Comparison of ENCODE assay signal across 8 cellular contexts in the genomic region with DNA sequence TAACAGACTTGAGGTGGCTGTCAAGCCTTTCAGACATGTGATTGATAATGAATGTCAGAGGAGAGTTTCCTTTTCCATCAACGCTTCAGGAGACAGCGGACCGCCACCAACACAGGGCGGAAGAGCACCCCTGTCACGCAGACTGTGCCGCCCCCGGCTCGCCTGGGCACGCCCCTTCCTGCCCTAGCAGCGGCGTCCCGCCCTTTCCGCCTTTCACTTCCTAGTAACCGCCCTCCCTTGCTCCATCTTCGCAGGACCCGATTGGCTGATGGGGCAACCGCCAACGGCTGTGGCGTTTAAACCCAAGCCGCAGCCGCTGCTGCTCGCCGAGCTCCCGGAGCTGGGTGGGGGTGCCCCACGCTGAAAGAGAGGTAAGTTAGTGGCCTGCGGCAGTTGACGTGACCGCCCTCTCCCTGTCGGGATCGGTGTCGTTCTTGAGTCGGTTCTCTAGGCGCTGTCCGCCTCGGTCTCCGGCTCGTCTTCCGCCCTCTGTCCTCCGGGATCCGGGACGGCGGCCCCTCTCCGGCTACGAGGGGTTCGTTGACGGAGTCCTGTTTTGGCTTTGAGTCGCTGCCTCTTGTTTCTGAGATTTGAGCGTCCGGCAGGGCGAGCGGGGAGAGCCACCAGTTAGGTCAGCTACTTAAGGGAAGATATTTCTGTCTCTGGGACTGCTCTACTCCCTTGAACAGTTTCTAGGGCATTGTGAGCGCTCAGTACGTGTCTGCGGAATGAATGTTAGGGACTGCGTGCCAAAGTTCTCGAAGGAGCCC. TPM values are rescaled to one million over a fixed set of nuclear protein-coding genes. Genes with fewer than 3 reads are reported as not detected.
DNase-seq lines count a peak whose midpoint lies in the region; ATAC-seq and TF ChIP-seq lines count a peak whose summit lies in the region.

A gene with protein sequence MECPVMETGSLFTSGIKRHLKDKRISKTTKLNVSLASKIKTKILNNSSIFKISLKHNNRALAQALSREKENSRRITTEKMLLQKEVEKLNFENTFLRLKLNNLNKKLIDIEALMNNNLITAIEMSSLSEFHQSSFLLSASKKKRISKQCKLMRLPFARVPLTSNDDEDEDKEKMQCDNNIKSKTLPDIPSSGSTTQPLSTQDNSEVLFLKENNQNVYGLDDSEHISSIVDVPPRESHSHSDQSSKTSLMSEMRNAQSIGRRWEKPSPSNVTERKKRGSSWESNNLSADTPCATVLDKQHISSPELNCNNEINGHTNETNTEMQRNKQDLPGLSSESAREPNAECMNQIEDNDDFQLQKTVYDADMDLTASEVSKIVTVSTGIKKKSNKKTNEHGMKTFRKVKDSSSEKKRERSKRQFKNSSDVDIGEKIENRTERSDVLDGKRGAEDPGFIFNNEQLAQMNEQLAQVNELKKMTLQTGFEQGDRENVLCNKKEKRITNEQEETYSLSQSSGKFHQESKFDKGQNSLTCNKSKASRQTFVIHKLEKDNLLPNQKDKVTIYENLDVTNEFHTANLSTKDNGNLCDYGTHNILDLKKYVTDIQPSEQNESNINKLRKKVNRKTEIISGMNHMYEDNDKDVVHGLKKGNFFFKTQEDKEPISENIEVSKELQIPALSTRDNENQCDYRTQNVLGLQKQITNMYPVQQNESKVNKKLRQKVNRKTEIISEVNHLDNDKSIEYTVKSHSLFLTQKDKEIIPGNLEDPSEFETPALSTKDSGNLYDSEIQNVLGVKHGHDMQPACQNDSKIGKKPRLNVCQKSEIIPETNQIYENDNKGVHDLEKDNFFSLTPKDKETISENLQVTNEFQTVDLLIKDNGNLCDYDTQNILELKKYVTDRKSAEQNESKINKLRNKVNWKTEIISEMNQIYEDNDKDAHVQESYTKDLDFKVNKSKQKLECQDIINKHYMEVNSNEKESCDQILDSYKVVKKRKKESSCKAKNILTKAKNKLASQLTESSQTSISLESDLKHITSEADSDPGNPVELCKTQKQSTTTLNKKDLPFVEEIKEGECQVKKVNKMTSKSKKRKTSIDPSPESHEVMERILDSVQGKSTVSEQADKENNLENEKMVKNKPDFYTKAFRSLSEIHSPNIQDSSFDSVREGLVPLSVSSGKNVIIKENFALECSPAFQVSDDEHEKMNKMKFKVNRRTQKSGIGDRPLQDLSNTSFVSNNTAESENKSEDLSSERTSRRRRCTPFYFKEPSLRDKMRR (plus strand): TSS at position 326 of the 770 bp plus-strand sequence. CDS start 6,769 bp downstream, outside the sequence.

- H3K4me2 ChIP-seq in SU-DHL-6 (ENCODE audit: low read depth, low read length, poor library complexity, severe bottlenecking), result peak within 1 kb of the TSS; percentile 80
- H3K4me2 ChIP-seq in osteoblast (ENCODE audit: insufficient read depth, low read length), result peak within 1 kb of the TSS; percentile 99

- no peak for TF ChIP-seq CTCF in GM12875 (IDR thresholded peaks at IDR 0.05; ENCODE audit: borderline replicate concordance, insufficient read depth, low read depth, low read length)
- TF ChIP-seq CTCF in SU-DHL-6 (IDR thresholded peaks at IDR 0.05; ENCODE audit: insufficient read depth, low read length, poor library complexity, severe bottlenecking), result no peak
- TF ChIP-seq CTCF in osteoblast (IDR thresholded peaks at IDR 0.05; ENCODE audit: extremely low read depth, low read depth, low read length), result no peak

- no peaks in the 10 kb centered on the region for H3K9me3 Mint-ChIP-seq in activated naive CD8-positive, alpha-beta T cell treated with anti-CD3 and anti-CD28 coated beads for 36 hours

- H3K9me3 ChIP-seq in SU-DHL-6 (ENCODE audit: insufficient read depth, low read length), result no peaks in the 10 kb centered on the region
- H3K9me3 ChIP-seq in osteoblast (ENCODE audit: low read depth, low read length), result no peaks in the 10 kb centered on the region
- no peaks in the 10 kb centered on the region for H3K9me3 ChIP-seq in thymus (ENCODE audit: control insufficient read depth)

- H3K4me3 Mint-ChIP-seq in activated naive CD8-positive, alpha-beta T cell treated with anti-CD3 and anti-CD28 coated beads for 36 hours, result peak within 1 kb of the TSS; percentile 87

- H3K27ac ChIP-seq in SU-DHL-6 (ENCODE audit: low read depth, low read length) (peak within 1 kb of the TSS; percentile 62), osteoblast (ENCODE audit: low read depth, low read length) (peak within 1 kb of the TSS; percentile 54), thymus (ENCODE audit: low read depth) (peak within 1 kb of the TSS; percentile 68)

- DNase-seq in NCI-H1417 (lab: John Stamatoyannopoulos, UW), result peak; percentile 88 to 96 (median 92)
- peak; percentile 97 for DNase-seq in activated naive CD8-positive, alpha-beta T cell treated with anti-CD3 and anti-CD28 coated beads for 36 hours
- peak; percentile 97 for DNase-seq in glomerular visceral epithelial cell (ENCODE audit: extremely low spot score)
- peak; percentile 97 for DNase-seq in osteoblast (ENCODE audit: insufficient read length, low spot score, missing footprints)

- H2AFZ ChIP-seq in SU-DHL-6 (ENCODE audit: low read depth, low read length, severe bottlenecking) (peak within 1 kb of the TSS; percentile 82), osteoblast (ENCODE audit: low read length) (peak within 1 kb of the TSS; percentile 95)

- under 1% methylated on average over 56 of the region's 56 CpGs for WGBS in thymus

- H3K9me2 ChIP-seq in SU-DHL-6 (replicated peaks; ENCODE audit: insufficient read depth, low read length), result no peaks in the 10 kb centered on the region

- H3K4me1 ChIP-seq in osteoblast (ENCODE audit: insufficient read depth, low read length), result peaks cover 12% of the 10 kb centered on the region
- peaks cover 9% of the 10 kb centered on the region for H3K4me1 ChIP-seq in thymus (ENCODE audit: control insufficient read depth, insufficient read depth, low read length)

- H3K27me3 ChIP-seq in SU-DHL-6 (ENCODE audit: low read length) (no peaks in the 10 kb centered on the region), osteoblast (ENCODE audit: insufficient read depth, low read length) (peaks cover 4% of the 10 kb centered on the region), thymus (ENCODE audit: control insufficient read depth, insufficient read depth) (no peaks in the 10 kb centered on the region)

- H3K4me3 ChIP-seq in GM12875 (ENCODE audit: low read depth, low read length), result peak within 1 kb of the TSS; percentile 69
- peak within 1 kb of the TSS; percentile 76 for H3K4me3 ChIP-seq in SU-DHL-6 (ENCODE audit: insufficient read depth, low read length, poor library complexity, severe bottlenecking)
- H3K4me3 ChIP-seq in osteoblast (ENCODE audit: insufficient read depth, low read length), result peak within 1 kb of the TSS; percentile 97
- H3K4me3 ChIP-seq in thymus (ENCODE audit: low read length), result peak within 1 kb of the TSS; percentile 72

- H3F3A ChIP-seq in SU-DHL-6 (ENCODE audit: insufficient read depth), result no peaks in the 10 kb centered on the region

- H3K79me2 ChIP-seq in SU-DHL-6 (ENCODE audit: insufficient read depth, low read length), result peaks cover 50% of the 10 kb centered on the region
- peaks cover 49% of the 10 kb centered on the region for H3K79me2 ChIP-seq in osteoblast (ENCODE audit: insufficient read depth, low read length)

- no peaks in the 10 kb centered on the region for H3K27me3 Mint-ChIP-seq in activated naive CD8-positive, alpha-beta T cell treated with anti-CD3 and anti-CD28 coated beads for 36 hours

- H3K4me1 Mint-ChIP-seq in activated naive CD8-positive, alpha-beta T cell treated with anti-CD3 and anti-CD28 coated beads for 36 hours, result peaks cover 13% of the 10 kb centered on the region

- ATAC-seq in HG02763 (IDR thresholded peaks at IDR 0.05; ENCODE audit: unreplicated experiment), result peak; percentile 100

- peak within 1 kb of the TSS; percentile 73 for H3K27ac Mint-ChIP-seq in activated naive CD8-positive, alpha-beta T cell treated with anti-CD3 and anti-CD28 coated beads for 36 hours

- H3K36me3 Mint-ChIP-seq in activated naive CD8-positive, alpha-beta T cell treated with anti-CD3 and anti-CD28 coated beads for 36 hours, result peaks cover 3% of the 10 kb centered on the region

- H4K20me1 ChIP-seq in SU-DHL-6 (ENCODE audit: low read depth, low read length), result no peaks in the 10 kb centered on the region
- H4K20me1 ChIP-seq in osteoblast (ENCODE audit: insufficient read depth, low read length), result no peaks in the 10 kb centered on the region

- H3K36me3 ChIP-seq in SU-DHL-6 (ENCODE audit: low read length) (no peaks in the 10 kb centered on the region), osteoblast (ENCODE audit: insufficient read depth, low read length) (no peaks in the 10 kb centered on the region), thymus (ENCODE audit: control insufficient read depth, insufficient read depth) (no peaks in the 10 kb centered on the region)

- H3K9ac ChIP-seq in SU-DHL-6 (ENCODE audit: low read length), result peak within 1 kb of the TSS; percentile 81

RNA-seq across cellular contexts. Expression of the gene that starts here (rescaled TPM):
- 10 to 100 TPM; 36.9 to 37.6 TPM for total RNA-seq in activated naive CD8-positive, alpha-beta T cell treated with anti-CD3 and anti-CD28 coated beads for 36 hours
- 3.2 and 4.0 TPM in 2 replicates for total RNA-seq in osteoblast
- polyA plus RNA-seq in thymus, result 4.2 TPM

Comparison
In these comparisons a context has a peak if more than half of its experiments do, and no peak if none do; other contexts are left out.
1. Peak in every context shown above with its lines: DNase-seq, ATAC-seq, H3K4me3 ChIP-seq and H3K27ac ChIP-seq.